ENCODE assay signal across 2 cellular contexts in the genomic region with DNA sequence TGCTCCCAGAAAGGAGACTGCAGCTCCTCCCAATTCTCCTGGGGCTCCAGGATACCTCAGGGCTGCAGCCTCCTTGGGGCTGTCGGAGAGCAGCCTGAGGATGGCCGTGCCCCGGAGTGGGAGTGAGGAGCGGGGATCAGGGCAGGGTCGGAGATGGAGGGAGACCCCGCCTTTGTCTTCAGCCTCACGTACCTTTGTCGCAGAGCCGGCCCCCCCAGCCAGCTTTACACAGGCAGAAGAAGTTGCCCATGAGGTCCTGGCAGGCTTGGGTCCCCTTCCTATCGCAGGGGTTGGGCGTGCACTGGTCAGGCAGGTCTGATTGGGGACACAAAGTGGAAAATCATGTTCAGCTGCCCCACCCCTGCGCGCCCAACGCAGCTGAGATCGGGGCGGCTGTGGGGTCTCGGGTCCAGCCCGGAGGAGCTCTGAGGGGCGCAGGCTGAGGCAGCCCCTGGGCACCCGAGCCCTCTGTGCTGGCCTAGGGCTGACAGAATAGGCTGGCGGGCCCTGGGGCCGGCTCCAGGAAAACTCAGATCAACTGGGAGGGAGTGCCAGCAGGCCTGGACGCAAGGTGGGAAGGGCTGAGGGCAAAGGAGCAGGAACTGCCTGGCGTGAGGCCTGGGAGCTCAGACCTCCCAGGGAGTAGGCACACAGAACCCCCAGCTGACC.
TF ChIP-seq lines count a peak whose summit lies in the region.

No MANE protein-coding gene starts in this region.

TF ChIP-seq in liver, 16 proteins besides CTCF, POLR2A, EP300 and RAD21:
- TF ChIP-seq, protein P1, sequence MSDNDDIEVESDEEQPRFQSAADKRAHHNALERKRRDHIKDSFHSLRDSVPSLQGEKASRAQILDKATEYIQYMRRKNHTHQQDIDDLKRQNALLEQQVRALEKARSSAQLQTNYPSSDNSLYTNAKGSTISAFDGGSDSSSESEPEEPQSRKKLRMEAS (IDR thresholded peaks at IDR 0.05): no peak
- TF ChIP-seq, protein P2, sequence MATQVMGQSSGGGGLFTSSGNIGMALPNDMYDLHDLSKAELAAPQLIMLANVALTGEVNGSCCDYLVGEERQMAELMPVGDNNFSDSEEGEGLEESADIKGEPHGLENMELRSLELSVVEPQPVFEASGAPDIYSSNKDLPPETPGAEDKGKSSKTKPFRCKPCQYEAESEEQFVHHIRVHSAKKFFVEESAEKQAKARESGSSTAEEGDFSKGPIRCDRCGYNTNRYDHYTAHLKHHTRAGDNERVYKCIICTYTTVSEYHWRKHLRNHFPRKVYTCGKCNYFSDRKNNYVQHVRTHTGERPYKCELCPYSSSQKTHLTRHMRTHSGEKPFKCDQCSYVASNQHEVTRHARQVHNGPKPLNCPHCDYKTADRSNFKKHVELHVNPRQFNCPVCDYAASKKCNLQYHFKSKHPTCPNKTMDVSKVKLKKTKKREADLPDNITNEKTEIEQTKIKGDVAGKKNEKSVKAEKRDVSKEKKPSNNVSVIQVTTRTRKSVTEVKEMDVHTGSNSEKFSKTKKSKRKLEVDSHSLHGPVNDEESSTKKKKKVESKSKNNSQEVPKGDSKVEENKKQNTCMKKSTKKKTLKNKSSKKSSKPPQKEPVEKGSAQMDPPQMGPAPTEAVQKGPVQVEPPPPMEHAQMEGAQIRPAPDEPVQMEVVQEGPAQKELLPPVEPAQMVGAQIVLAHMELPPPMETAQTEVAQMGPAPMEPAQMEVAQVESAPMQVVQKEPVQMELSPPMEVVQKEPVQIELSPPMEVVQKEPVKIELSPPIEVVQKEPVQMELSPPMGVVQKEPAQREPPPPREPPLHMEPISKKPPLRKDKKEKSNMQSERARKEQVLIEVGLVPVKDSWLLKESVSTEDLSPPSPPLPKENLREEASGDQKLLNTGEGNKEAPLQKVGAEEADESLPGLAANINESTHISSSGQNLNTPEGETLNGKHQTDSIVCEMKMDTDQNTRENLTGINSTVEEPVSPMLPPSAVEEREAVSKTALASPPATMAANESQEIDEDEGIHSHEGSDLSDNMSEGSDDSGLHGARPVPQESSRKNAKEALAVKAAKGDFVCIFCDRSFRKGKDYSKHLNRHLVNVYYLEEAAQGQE (IDR thresholded peaks at IDR 0.05): peak; percentile 68
- TF ChIP-seq HNF4A (conservative IDR thresholded peaks at IDR 0.05) (peak in 1 of 2 donors; percentile 82), RXRA (IDR thresholded peaks at IDR 0.05) (peak in 1 of 2 donors; percentile 86), GABPA (IDR thresholded peaks at IDR 0.05 in 1 of 2, conservative IDR thresholded peaks at IDR 0.05 in 1 of 2) (no peak), HNF4G (IDR thresholded peaks at IDR 0.05) (no peak)
- TF ChIP-seq, protein P3, sequence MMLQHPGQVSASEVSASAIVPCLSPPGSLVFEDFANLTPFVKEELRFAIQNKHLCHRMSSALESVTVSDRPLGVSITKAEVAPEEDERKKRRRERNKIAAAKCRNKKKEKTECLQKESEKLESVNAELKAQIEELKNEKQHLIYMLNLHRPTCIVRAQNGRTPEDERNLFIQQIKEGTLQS (IDR thresholded peaks at IDR 0.05): no peak

TF ChIP-seq in HepG2, 621 proteins besides CTCF, POLR2A, EP300 and RAD21:
- TF ChIP-seq NCOR1 (IDR thresholded peaks at IDR 0.05; ENCODE audit: borderline replicate concordance, low read length): no peak
- TF ChIP-seq ATRX (CRISPR knock-in tag; IDR thresholded peaks at IDR 0.05; ENCODE audit: borderline replicate concordance): no peak
- TF ChIP-seq HNF4A (CRISPR knock-in tag; IDR thresholded peaks at IDR 0.05): no peak
- TF ChIP-seq, protein P4, sequence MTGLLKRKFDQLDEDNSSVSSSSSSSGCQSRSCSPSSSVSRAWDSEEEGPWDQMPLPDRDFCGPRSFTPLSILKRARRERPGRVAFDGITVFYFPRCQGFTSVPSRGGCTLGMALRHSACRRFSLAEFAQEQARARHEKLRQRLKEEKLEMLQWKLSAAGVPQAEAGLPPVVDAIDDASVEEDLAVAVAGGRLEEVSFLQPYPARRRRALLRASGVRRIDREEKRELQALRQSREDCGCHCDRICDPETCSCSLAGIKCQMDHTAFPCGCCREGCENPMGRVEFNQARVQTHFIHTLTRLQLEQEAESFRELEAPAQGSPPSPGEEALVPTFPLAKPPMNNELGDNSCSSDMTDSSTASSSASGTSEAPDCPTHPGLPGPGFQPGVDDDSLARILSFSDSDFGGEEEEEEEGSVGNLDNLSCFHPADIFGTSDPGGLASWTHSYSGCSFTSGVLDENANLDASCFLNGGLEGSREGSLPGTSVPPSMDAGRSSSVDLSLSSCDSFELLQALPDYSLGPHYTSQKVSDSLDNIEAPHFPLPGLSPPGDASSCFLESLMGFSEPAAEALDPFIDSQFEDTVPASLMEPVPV (CRISPR knock-in tag; IDR thresholded peaks at IDR 0.05): no peak
- TF ChIP-seq, protein P5, sequence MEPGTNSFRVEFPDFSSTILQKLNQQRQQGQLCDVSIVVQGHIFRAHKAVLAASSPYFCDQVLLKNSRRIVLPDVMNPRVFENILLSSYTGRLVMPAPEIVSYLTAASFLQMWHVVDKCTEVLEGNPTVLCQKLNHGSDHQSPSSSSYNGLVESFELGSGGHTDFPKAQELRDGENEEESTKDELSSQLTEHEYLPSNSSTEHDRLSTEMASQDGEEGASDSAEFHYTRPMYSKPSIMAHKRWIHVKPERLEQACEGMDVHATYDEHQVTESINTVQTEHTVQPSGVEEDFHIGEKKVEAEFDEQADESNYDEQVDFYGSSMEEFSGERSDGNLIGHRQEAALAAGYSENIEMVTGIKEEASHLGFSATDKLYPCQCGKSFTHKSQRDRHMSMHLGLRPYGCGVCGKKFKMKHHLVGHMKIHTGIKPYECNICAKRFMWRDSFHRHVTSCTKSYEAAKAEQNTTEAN (CRISPR knock-in tag; conservative IDR thresholded peaks at IDR 0.05): no peak
- no peak for TF ChIP-seq ZNF777 (CRISPR knock-in tag; IDR thresholded peaks at IDR 0.05)
- no peak for TF ChIP-seq MED8 (CRISPR knock-in tag; IDR thresholded peaks at IDR 0.05; ENCODE audit: insufficient replicate concordance)
- TF ChIP-seq, protein P6, sequence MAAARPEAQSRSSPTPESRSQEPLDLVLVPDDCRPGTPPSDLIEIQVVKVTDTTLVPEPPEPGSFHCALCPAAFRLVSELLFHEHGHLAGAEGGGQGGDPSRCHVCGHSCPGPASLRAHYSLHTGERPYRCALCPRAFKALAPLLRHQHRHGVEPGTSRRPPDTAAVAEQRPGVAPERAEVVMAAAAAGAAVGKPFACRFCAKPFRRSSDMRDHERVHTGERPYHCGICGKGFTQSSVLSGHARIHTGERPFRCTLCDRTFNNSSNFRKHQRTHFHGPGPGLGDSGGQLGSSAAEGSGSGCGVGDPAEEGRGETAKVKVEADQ (CRISPR knock-in tag; IDR thresholded peaks at IDR 0.05; ENCODE audit: borderline replicate concordance): no peak
- no peak for TF ChIP-seq RBAK (CRISPR knock-in tag; IDR thresholded peaks at IDR 0.05)
